In the genomic region with DNA sequence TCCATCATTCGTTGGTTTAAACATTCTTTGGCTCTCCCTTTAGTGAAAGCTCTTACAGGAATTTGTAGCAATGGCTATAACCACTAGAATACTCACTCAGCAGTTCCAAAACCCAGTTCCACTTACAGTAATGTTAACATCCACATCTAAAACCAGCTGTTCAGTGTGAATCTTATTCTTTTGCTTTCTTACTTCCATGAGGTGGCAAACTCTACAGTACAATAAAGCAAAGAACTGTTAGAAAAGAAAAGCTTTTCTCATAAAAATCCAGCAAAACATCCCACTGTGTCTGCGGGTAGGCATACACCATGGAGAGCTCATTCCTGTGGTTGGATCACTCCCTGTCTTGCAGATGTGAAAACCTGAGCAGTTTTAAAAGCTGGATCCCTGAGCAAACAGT, we compare ENCODE assay signal across 23 cellular contexts.
A peak's percentile ranks its signal among the peaks of the same experiment; 100 is the strongest.
DNase-seq lines count a peak whose midpoint lies in the region; ATAC-seq and TF ChIP-seq lines count a peak whose summit lies in the region.
"Had no signal": no experiment of that assay in that cellular context is flagged by ENCODE, and none has a peak within 500 bp of the region (broad histone marks: within the 10 kb centered on the region; RNA-seq: fewer than 3 reads in every experiment).

No MANE protein-coding gene starts in this region.

- peak; percentile 8 for TF ChIP-seq CTCF in choroid plexus epithelial cell (conservative IDR thresholded peaks at IDR 0.05; ENCODE audit: low read depth, low read length)
- no peak for TF ChIP-seq CTCF in GM13976 (IDR thresholded peaks at IDR 0.05; ENCODE audit: borderline replicate concordance, control extremely low read depth, extremely low read depth, insufficient read depth, missing control alignments)

- no peak for ATAC-seq in GM19397 (IDR thresholded peaks at IDR 0.05; ENCODE audit: unreplicated experiment)
- ATAC-seq: naive thymus-derived CD4-positive, alpha-beta T cell had no signal

- in situ Hi-C loops in GM13976 (cut with MboI; ENCODE audit: low sequenced_read_pairs, unreplicated experiment) = loop anchor here (25.0 kb wide), 2 partner anchors 339 to 1014 kb away; no protein-coding TSS in a partner anchor

- DNase-seq in AG08395 (ENCODE audit: low spot score) (peak; percentile 33), LHCN-M2 (ENCODE audit: low read depth) (peak; percentile 36), choroid plexus epithelial cell (ENCODE audit: low read depth) (peak; percentile 83), myocyte (ENCODE audit: low read depth) (peak; percentile 53), head of caudate nucleus (no peak), GM13976 (ENCODE audit: low spot score) (no peak), hippocampal formation (lab: John Stamatoyannopoulos, UW) (no peak)
- DNase-seq: activated CD4-positive, alpha-beta T cell treated with anti-CD3 and anti-CD28 coated beads, Interleukin-2, amount 50 U/mL, for 48 hours; activated CD4-positive, CD25-positive, alpha-beta regulatory T cell; activated CD8-positive, alpha-beta memory T cell treated with anti-CD3 and anti-CD28 coated beads, Interleukin-2, amount 50 U/mL, for 48 hours; activated naive CD8-positive, alpha-beta T cell treated with anti-CD3 and anti-CD28 coated beads, Interleukin-2, amount 10 ng/mL, durations not matched to agents 7 days and 5 days; caudate nucleus; CD4-positive, CD25-positive, alpha-beta regulatory T cell; dorsolateral prefrontal cortex; HFFc6; naive thymus-derived CD4-positive, alpha-beta T cell; NCI-H1930; NCI-H226; NCI-H774; stimulated activated CD8-positive, alpha-beta memory T cell treated with anti-CD3 and anti-CD28 coated beads, Interleukin-4, amount 100 ng/mL, for 48 hours; T-helper 9 cell had no signal

- H3K4me3 ChIP-seq in choroid plexus epithelial cell (ENCODE audit: low read depth, low read length) = no peak overlapping the region
- H3K4me3 ChIP-seq: right atrium auricular region had no signal

- intact Hi-C loops in head of caudate nucleus (cut with DNase I) = no loop called here

Comparison
In these comparisons a context has a peak if more than half of its experiments do, and no peak if none do; other contexts are left out.
1. DNase-seq: peak in AG08395 (single experiment), LHCN-M2 (single experiment), choroid plexus epithelial cell (single experiment) and myocyte (single experiment); none in head of caudate nucleus (0 of 42), GM13976 (single experiment) and hippocampal formation (0 of 2).